Comparison of ENCODE assay signal across 18 cellular contexts in genomic region chr12:6020930-6021329, GRCh38.
DNase-seq lines count a peak whose midpoint lies in the region; ATAC-seq and TF ChIP-seq lines count a peak whose summit lies in the region.
"Had no signal": no experiment of that assay in that cellular context is flagged by ENCODE, and none has a peak within 500 bp of the region (broad histone marks: within the 10 kb centered on the region; RNA-seq: fewer than 3 reads in every experiment).

No MANE protein-coding gene starts in this region.

- H3K36me3 ChIP-seq in WERI-Rb-1 (no peaks in the 10 kb centered on the region), mucosa of descending colon (ENCODE audit: low read depth) (no peaks in the 10 kb centered on the region)
- H3K36me3 ChIP-seq: adrenal gland had no signal

- peak; percentile 30 for DNase-seq in COLO668 (lab: John Stamatoyannopoulos, UW; ENCODE audit: unreplicated experiment)
- DNase-seq in NCI-H146 treated with DMSO at 0.1 percent for 48 hours (lab: John Stamatoyannopoulos, UW; ENCODE audit: unreplicated experiment) = peak; percentile 86
- peak; percentile 62 for DNase-seq in WERI-Rb-1
- peak in 1 of 3 donors; percentile 8 for DNase-seq in mucosa of descending colon
- DNase-seq in WTC11 (ENCODE audit: low spot score) = no peak
- DNase-seq in naive thymus-derived CD8-positive, alpha-beta T cell = no peak
- DNase-seq: adrenal gland; effector memory CD4-positive, alpha-beta T cell; left lung; NCI-H2107; occipital lobe; stimulated activated CD4-positive, alpha-beta T cell treated with anti-CD3 and anti-CD28 coated beads, Interleukin-4, amount 100 ng/mL, for 24 hours; T-cell had no signal

- no peaks in the 10 kb centered on the region; the same call in 1 of the 2 replicates for H3K27me3 Mint-ChIP-seq in WTC11 (ENCODE audit: low read depth)
- peaks cover 0 to 4% (median 2%) of the 10 kb centered on the region in 5 donors for H3K27me3 Mint-ChIP-seq in naive thymus-derived CD8-positive, alpha-beta T cell

- no peaks in the 10 kb centered on the region for H3K9me3 Mint-ChIP-seq in WTC11
- no peaks in the 10 kb centered on the region for H3K9me3 Mint-ChIP-seq in naive thymus-derived CD8-positive, alpha-beta T cell
- H3K9me3 Mint-ChIP-seq: activated T-helper 17 cell treated with anti-CD3 and anti-CD28 coated beads, Interleukin-2, amount 50 U/mL, for 72 hours; central memory CD8-positive, alpha-beta T cell; T-cell had no signal

- no peaks in the 10 kb centered on the region for H3K4me1 Mint-ChIP-seq in WTC11
- no peaks in the 10 kb centered on the region for H3K4me1 Mint-ChIP-seq in naive thymus-derived CD8-positive, alpha-beta T cell
- H3K4me1 Mint-ChIP-seq: activated T-helper 17 cell treated with anti-CD3 and anti-CD28 coated beads, Interleukin-2, amount 50 U/mL, for 72 hours; central memory CD8-positive, alpha-beta T cell; T-cell had no signal

- TF ChIP-seq CTCF in WERI-Rb-1 (IDR thresholded peaks at IDR 0.05; ENCODE audit: low read depth, low read length) (no peak), mucosa of descending colon (IDR thresholded peaks at IDR 0.05) (no peak), WTC11 (IDR thresholded peaks at IDR 0.05) (no peak)

- no peaks in the 10 kb centered on the region for H3K4me1 ChIP-seq in mucosa of descending colon (ENCODE audit: low read depth)
- H3K4me1 ChIP-seq: adrenal gland, left lung had no signal

- no peaks in the 10 kb centered on the region for H3K27me3 ChIP-seq in WERI-Rb-1 (ENCODE audit: insufficient read depth, low read depth, severe bottlenecking)
- H3K27me3 ChIP-seq: adrenal gland, left lung had no signal

- POLR2A ChIA-PET in WTC11 (lab: Charles Lee) = no interaction called here
- POLR2A ChIA-PET in naive thymus-derived CD8-positive, alpha-beta T cell (lab: Charles Lee) = no interaction called here

- intact Hi-C loops in mucosa of descending colon (cut with DNase I, micrococcal nuclease) = no loop called here

- H3K4me3 ChIP-seq in WERI-Rb-1 (ENCODE audit: low read depth, low read length) (no peak overlapping the region), mucosa of descending colon (no peak overlapping the region)
- H3K4me3 ChIP-seq: adrenal gland, left lung, skin epidermis had no signal

- H3K9me3 ChIP-seq in WERI-Rb-1 (ENCODE audit: severe bottlenecking) (no peaks in the 10 kb centered on the region), mucosa of descending colon (no peaks in the 10 kb centered on the region)
- H3K9me3 ChIP-seq: adrenal gland, left lung had no signal

- no peak overlapping the region for H3K4me3 Mint-ChIP-seq in WTC11
- no peak overlapping the region for H3K4me3 Mint-ChIP-seq in naive thymus-derived CD8-positive, alpha-beta T cell
- H3K4me3 Mint-ChIP-seq: activated T-helper 17 cell treated with anti-CD3 and anti-CD28 coated beads, Interleukin-2, amount 50 U/mL, for 72 hours; central memory CD8-positive, alpha-beta T cell; T-cell had no signal

- CTCF ChIA-PET in WTC11 (lab: Charles Lee) = interaction anchor here (1.1 to 1.3 kb wide), 2 partner anchors 17 to 32 kb away, joined by 3 to 6 read pairs; no protein-coding TSS in a partner anchor

- H3K27ac ChIP-seq in WERI-Rb-1 = peak overlapping the region; percentile 26; the same call in 1 of the 2 replicates
- H3K27ac ChIP-seq: adrenal gland, left lung, skin epidermis had no signal

- H3K36me3 Mint-ChIP-seq in WTC11 = no peaks in the 10 kb centered on the region
- H3K36me3 Mint-ChIP-seq in naive thymus-derived CD8-positive, alpha-beta T cell = no peaks in the 10 kb centered on the region
- H3K36me3 Mint-ChIP-seq: T-cell had no signal

- ATAC-seq in mucosa of descending colon = peak; percentile 66
- ATAC-seq in HG03442 (IDR thresholded peaks at IDR 0.05; ENCODE audit: unreplicated experiment) = no peak
- ATAC-seq in HG03571 (IDR thresholded peaks at IDR 0.05; ENCODE audit: unreplicated experiment) = no peak
- ATAC-seq in WTC11 = no peak
- ATAC-seq in naive thymus-derived CD8-positive, alpha-beta T cell = no peak
- ATAC-seq: activated T-helper 17 cell treated with anti-CD3 and anti-CD28 coated beads, Interleukin-2, amount 50 U/mL, for 72 hours; left lung; T-cell had no signal

- no peak overlapping the region for H3K27ac Mint-ChIP-seq in WTC11
- no peak overlapping the region for H3K27ac Mint-ChIP-seq in naive thymus-derived CD8-positive, alpha-beta T cell
- H3K27ac Mint-ChIP-seq: activated T-helper 17 cell treated with anti-CD3 and anti-CD28 coated beads, Interleukin-2, amount 50 U/mL, for 72 hours; T-cell had no signal

TF ChIP-seq in WTC11, 78 proteins besides CTCF, POLR2A, EP300 and RAD21:
- TF ChIP-seq RELA (CRISPR knock-in tag; IDR thresholded peaks at IDR 0.05; ENCODE audit: borderline replicate concordance) (no peak), MYBL2 (CRISPR knock-in tag; IDR thresholded peaks at IDR 0.05) (no peak), KAT7 (CRISPR knock-in tag; IDR thresholded peaks at IDR 0.05; ENCODE audit: borderline replicate concordance) (no peak), FOXJ3 (CRISPR knock-in tag; IDR thresholded peaks at IDR 0.05; ENCODE audit: borderline replicate concordance) (no peak), MLX (CRISPR knock-in tag; IDR thresholded peaks at IDR 0.05) (no peak), JAZF1 (CRISPR knock-in tag; IDR thresholded peaks at IDR 0.05) (no peak), ETV6 (CRISPR knock-in tag; IDR thresholded peaks at IDR 0.05) (no peak), ESRRA (CRISPR knock-in tag; IDR thresholded peaks at IDR 0.05; ENCODE audit: borderline replicate concordance) (no peak), ZNF121 (CRISPR knock-in tag; IDR thresholded peaks at IDR 0.05) (no peak), SMAD3 (CRISPR knock-in tag; IDR thresholded peaks at IDR 0.05; ENCODE audit: borderline replicate concordance) (no peak), TCF7 (CRISPR knock-in tag; IDR thresholded peaks at IDR 0.05; ENCODE audit: low read depth) (no peak), PREB (CRISPR knock-in tag; IDR thresholded peaks at IDR 0.05; ENCODE audit: borderline replicate concordance) (no peak), USF1 (CRISPR knock-in tag; IDR thresholded peaks at IDR 0.05) (no peak)
- TF ChIP-seq, protein P1, sequence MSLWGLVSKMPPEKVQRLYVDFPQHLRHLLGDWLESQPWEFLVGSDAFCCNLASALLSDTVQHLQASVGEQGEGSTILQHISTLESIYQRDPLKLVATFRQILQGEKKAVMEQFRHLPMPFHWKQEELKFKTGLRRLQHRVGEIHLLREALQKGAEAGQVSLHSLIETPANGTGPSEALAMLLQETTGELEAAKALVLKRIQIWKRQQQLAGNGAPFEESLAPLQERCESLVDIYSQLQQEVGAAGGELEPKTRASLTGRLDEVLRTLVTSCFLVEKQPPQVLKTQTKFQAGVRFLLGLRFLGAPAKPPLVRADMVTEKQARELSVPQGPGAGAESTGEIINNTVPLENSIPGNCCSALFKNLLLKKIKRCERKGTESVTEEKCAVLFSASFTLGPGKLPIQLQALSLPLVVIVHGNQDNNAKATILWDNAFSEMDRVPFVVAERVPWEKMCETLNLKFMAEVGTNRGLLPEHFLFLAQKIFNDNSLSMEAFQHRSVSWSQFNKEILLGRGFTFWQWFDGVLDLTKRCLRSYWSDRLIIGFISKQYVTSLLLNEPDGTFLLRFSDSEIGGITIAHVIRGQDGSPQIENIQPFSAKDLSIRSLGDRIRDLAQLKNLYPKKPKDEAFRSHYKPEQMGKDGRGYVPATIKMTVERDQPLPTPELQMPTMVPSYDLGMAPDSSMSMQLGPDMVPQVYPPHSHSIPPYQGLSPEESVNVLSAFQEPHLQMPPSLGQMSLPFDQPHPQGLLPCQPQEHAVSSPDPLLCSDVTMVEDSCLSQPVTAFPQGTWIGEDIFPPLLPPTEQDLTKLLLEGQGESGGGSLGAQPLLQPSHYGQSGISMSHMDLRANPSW (CRISPR knock-in tag; conservative IDR thresholded peaks at IDR 0.05; ENCODE audit: low read depth) = no peak

Comparison
In these comparisons a context has a peak if more than half of its experiments do, and no peak if none do; other contexts are left out.
1. DNase-seq: peak in COLO668 (single experiment), NCI-H146 treated with DMSO at 0.1 percent for 48 hours (single experiment) and WERI-Rb-1 (single experiment); none in WTC11 (single experiment) and naive thymus-derived CD8-positive, alpha-beta T cell (0 of 10).